Comparison of ENCODE assay signal across 1 cellular context in genomic region chr5:157582731-157583580, GRCh38.
TF ChIP-seq lines count a peak whose summit lies in the region.

No MANE protein-coding gene starts in this region.

TF ChIP-seq in K562, 482 proteins besides CTCF, POLR2A, EP300 and RAD21 (continued from another document):
- TF ChIP-seq CLOCK (CRISPR knock-in tag; IDR thresholded peaks at IDR 0.05; ENCODE audit: borderline replicate concordance): no peak
- no peak for TF ChIP-seq CHCHD3 (CRISPR knock-in tag; IDR thresholded peaks at IDR 0.05)
- no peak for TF ChIP-seq CEBPZ (IDR thresholded peaks at IDR 0.05; ENCODE audit: borderline replicate concordance, low read depth, low read length)
